ENCODE assay signal across 1 cellular context in the genomic region with DNA sequence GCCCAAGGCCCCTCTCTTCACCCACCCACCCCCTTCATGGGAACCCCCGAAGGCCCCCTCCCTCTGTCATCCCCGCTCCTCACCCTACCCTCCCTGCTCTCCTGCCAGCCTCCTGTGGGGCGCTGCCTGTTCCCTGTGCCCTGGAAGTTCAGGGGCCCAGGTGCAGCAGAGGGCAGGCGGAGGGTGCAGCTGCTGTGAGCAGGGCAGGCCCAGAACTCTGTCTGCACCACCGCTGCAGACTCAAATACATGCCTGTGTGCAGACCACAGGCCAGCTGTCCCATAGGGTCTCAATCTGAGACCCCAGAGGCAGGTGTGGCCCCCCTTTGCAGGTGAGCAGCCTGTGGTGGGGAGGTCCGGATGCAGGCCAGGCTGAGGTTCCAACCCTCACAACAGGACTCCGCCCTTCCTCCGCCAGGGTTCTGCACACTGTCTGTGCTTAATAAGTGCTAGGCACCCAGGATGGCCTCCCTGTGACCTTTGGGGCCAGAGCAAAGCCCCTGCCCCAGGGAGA.
TF ChIP-seq lines count a peak whose summit lies in the region.

No MANE protein-coding gene starts in this region.

TF ChIP-seq in WTC11, 78 proteins besides CTCF, POLR2A, EP300 and RAD21 (continued from another document):
- TF ChIP-seq ERG (CRISPR knock-in tag; IDR thresholded peaks at IDR 0.05) (no peak), ZNF423 (CRISPR knock-in tag; IDR thresholded peaks at IDR 0.05) (no peak), FOXJ3 (CRISPR knock-in tag; IDR thresholded peaks at IDR 0.05; ENCODE audit: borderline replicate concordance) (no peak), MLX (CRISPR knock-in tag; IDR thresholded peaks at IDR 0.05) (no peak), E2F4 (CRISPR knock-in tag; IDR thresholded peaks at IDR 0.05; ENCODE audit: borderline replicate concordance, low read depth) (no peak), TCF7 (CRISPR knock-in tag; IDR thresholded peaks at IDR 0.05; ENCODE audit: low read depth) (no peak), ZBTB43 (CRISPR knock-in tag; IDR thresholded peaks at IDR 0.05) (no peak), USF1 (CRISPR knock-in tag; IDR thresholded peaks at IDR 0.05) (no peak), TEAD4 (CRISPR knock-in tag; IDR thresholded peaks at IDR 0.05) (no peak), ZNF396 (CRISPR knock-in tag; IDR thresholded peaks at IDR 0.05; ENCODE audit: borderline replicate concordance) (no peak), JAZF1 (CRISPR knock-in tag; IDR thresholded peaks at IDR 0.05) (no peak)
